Comparison of ENCODE assay signal across 23 cellular contexts in the genomic region with DNA sequence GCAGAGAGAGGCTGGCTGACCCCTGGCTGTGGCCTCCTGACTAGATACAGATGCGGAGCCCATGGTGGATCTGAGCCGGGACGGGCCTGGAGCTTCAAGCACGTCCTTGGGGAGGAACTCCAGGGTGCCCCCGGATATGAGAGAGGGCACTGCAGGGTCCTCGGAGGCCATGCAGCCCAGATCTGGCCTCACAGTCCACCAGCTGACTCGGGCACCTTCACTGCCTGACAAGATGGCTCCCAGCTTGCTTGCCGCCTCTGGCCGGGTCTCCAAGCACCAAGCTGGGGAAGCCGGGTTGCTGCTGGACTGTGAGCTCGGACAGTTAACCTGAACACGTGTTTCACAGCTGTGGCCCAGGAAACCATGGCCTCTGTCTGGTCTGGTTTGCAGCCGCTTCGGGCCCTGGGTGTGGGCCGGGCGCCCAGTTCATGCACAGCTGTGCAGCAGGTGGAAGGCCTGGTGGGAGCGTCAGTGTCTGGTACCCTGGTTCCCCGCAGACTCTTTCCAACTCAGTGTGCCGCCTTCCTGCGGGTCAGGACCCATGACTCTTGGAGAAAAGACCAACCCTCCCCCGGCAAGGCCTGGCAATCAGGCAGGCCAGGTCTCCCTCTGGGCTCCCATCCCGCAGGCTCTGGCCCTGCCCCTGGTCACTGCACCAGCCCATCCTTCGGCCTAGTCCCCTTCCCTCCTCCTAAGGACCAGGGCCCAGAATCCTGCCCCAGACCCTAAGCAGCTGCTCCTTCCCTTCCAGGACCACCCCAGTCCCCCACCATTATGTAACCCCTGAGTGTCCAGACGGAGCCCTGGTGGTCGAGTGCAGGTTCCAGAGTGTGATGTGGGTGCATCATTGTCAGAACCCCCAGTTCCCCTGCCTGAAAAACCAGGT.
A peak's percentile ranks its signal among the peaks of the same experiment; 100 is the strongest.
DNase-seq lines count a peak whose midpoint lies in the region; ATAC-seq and TF ChIP-seq lines count a peak whose summit lies in the region.
"Had no signal": no experiment of that assay in that cellular context is flagged by ENCODE, and none has a peak within 500 bp of the region (broad histone marks: within the 10 kb centered on the region; RNA-seq: fewer than 3 reads in every experiment).

No MANE protein-coding gene starts in this region.

- ATAC-seq in left ventricle myocardium superior = no peak
- no peak for ATAC-seq in left cardiac atrium
- ATAC-seq in mucosa of descending colon = no peak
- ATAC-seq: activated T-cell treated with anti-CD3 and anti-CD28 coated beads, Interleukin-2, amount 50 U/mL, for 72 hours; gastrocnemius medialis; T-helper 17 cell had no signal

- no peaks in the 10 kb centered on the region for H3K9me3 ChIP-seq in mucosa of descending colon
- H3K9me3 ChIP-seq: BLaER1 treated with 17β-estradiol and CSF1 and Interleukin-3, amounts not matched to agents 10 nM and 100 nM; colonic mucosa; esophagus squamous epithelium; gastrocnemius medialis had no signal

- DNase-seq in left ventricle myocardium superior = peak; percentile 20
- no peak for DNase-seq in left cardiac atrium
- peak in 5 of 10 donors; percentile 22 to 42 (median 40) for DNase-seq in dorsolateral prefrontal cortex
- peak; percentile 64 for DNase-seq in posterior vena cava (ENCODE audit: low spot score)
- DNase-seq in mucosa of descending colon = no peak
- no peak for DNase-seq in COLO829 (ENCODE audit: low spot score)
- no peak for DNase-seq in HUDEP-2 (lab: John Stamatoyannopoulos, UW; ENCODE audit: unreplicated experiment in 76 of 76)
- DNase-seq: activated CD4-positive, alpha-beta T cell treated with anti-CD3 and anti-CD28 coated beads for 48 hours; activated naive CD8-positive, alpha-beta T cell treated with anti-CD3 and anti-CD28 coated beads, Interleukin-2, amount 10 ng/mL, durations not matched to agents 7 days and 5 days; activated T-cell treated with anti-CD3 and anti-CD28 coated beads, Interleukin-2, amount 50 U/mL, for 72 hours; Calu3; colonic mucosa; esophagus squamous epithelium; gastrocnemius medialis; GOT3; Kasumi-1; NCI-H1694; NCI-H2171 treated with DMSO at 0.1 percent for 48 hours; NCI-H526; T-helper 17 cell had no signal

- H3K27me3 ChIP-seq in dorsolateral prefrontal cortex = no peaks in the 10 kb centered on the region
- H3K27me3 ChIP-seq: BLaER1 treated with 17β-estradiol and CSF1 and Interleukin-3, amounts not matched to agents 10 nM and 100 nM; colonic mucosa; gastrocnemius medialis; hepatocyte had no signal

- peak overlapping the region in 51 of 59 donors; percentile 5 to 85 (median 64) for H3K27ac ChIP-seq in dorsolateral prefrontal cortex
- H3K27ac ChIP-seq: BLaER1 treated with 17β-estradiol and CSF1 and Interleukin-3, amounts not matched to agents 10 nM and 100 nM; colonic mucosa; esophagus squamous epithelium; gastrocnemius medialis; hepatocyte had no signal

- intact Hi-C loops in left ventricle myocardium superior (cut with micrococcal nuclease) (no loop called here), left cardiac atrium (cut with DNase I) (no loop called here), dorsolateral prefrontal cortex (cut with DNase I) (no loop called here), posterior vena cava (cut with DNase I) (loop anchor here in 1 of 2 donors (5.0 kb wide), 1 partner anchor 532 kb away; no protein-coding TSS in a partner anchor), mucosa of descending colon (cut with DNase I, micrococcal nuclease) (no loop called here)

- H3K4me1 ChIP-seq in mucosa of descending colon (ENCODE audit: low read depth) = no peaks in the 10 kb centered on the region
- H3K4me1 ChIP-seq: colonic mucosa, esophagus squamous epithelium, gastrocnemius medialis had no signal

- TF ChIP-seq CTCF in dorsolateral prefrontal cortex (IDR thresholded peaks at IDR 0.05 in 54 of 56, conservative IDR thresholded peaks at IDR 0.05 in 2 of 56; ENCODE audit: low read depth in 1 of 56, partially characterized antibody in 56 of 56) (no peak), mucosa of descending colon (IDR thresholded peaks at IDR 0.05) (no peak)

- no peaks in the 10 kb centered on the region for H3K36me3 ChIP-seq in mucosa of descending colon (ENCODE audit: low read depth)
- H3K36me3 ChIP-seq: BLaER1 treated with 17β-estradiol and CSF1 and Interleukin-3, amounts not matched to agents 10 nM and 100 nM; colonic mucosa; esophagus squamous epithelium; gastrocnemius medialis had no signal

- no peak overlapping the region for H3K4me3 ChIP-seq in dorsolateral prefrontal cortex
- no peak overlapping the region for H3K4me3 ChIP-seq in mucosa of descending colon
- H3K4me3 ChIP-seq: BLaER1 treated with 17β-estradiol and CSF1 and Interleukin-3, amounts not matched to agents 10 nM and 100 nM; colonic mucosa; esophagus squamous epithelium; gastrocnemius medialis; hepatocyte; smooth muscle cell had no signal

Comparison
In these comparisons a context has a peak if more than half of its experiments do, and no peak if none do; other contexts are left out.
1. DNase-seq: peak in left ventricle myocardium superior (single experiment) and posterior vena cava (single experiment); none in left cardiac atrium (single experiment), mucosa of descending colon (0 of 3), COLO829 (single experiment) and HUDEP-2 (0 of 76).